Comparison of ENCODE assay signal across 20 cellular contexts in the genomic region with DNA sequence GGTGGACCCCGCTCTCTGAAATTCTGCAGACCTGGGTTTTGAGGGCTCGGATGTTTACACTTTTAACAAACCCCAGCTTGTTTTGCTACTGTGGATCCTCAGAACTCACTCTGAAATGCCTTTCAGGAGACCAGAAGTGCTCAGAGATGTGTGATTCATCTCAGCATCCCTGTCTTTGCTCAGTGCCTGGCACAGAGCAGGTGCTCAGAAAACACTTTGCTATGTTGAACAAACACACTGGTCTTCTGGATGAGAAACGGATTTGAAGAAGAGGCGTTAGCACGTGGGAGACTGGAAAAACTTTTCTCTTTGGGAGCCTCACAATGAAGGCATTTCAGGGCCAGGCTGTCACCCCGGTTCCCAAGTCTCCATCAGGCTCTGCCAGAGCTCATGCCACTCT.
"Had no signal": no experiment of that assay in that cellular context is flagged by ENCODE, and none has a peak within 500 bp of the region (broad histone marks: within the 10 kb centered on the region; RNA-seq: fewer than 3 reads in every experiment).

No MANE protein-coding gene starts in this region.

- H3K4me3 ChIP-seq: dorsolateral prefrontal cortex, prostate gland, skin epidermis had no signal

- H3K9me3 Mint-ChIP-seq: activated naive CD8-positive, alpha-beta T cell treated with anti-CD3 and anti-CD28 coated beads, Interleukin-2, amount 50 U/mL, for 24 hours; activated T-helper 17 cell treated with anti-CD3 and anti-CD28 coated beads, Interleukin-2, amount 50 U/mL, for 72 hours; endodermal cell; neural crest cell had no signal

- H3K27ac ChIP-seq: dorsolateral prefrontal cortex, prostate gland had no signal

- H3K27ac Mint-ChIP-seq: activated naive CD8-positive, alpha-beta T cell treated with anti-CD3 and anti-CD28 coated beads, Interleukin-2, amount 50 U/mL, for 24 hours; activated T-helper 17 cell treated with anti-CD3 and anti-CD28 coated beads, Interleukin-2, amount 50 U/mL, for 72 hours; endodermal cell had no signal

- H3K27me3 Mint-ChIP-seq: activated naive CD8-positive, alpha-beta T cell treated with anti-CD3 and anti-CD28 coated beads, Interleukin-2, amount 50 U/mL, for 24 hours; activated T-helper 17 cell treated with anti-CD3 and anti-CD28 coated beads, Interleukin-2, amount 50 U/mL, for 72 hours had no signal

- DNase-seq: activated CD4-positive, alpha-beta T cell treated with anti-CD3 and anti-CD28 coated beads, Interleukin-2, amount 50 U/mL, for 48 hours; activated CD4-positive, CD25-positive, alpha-beta regulatory T cell treated with anti-CD3 and anti-CD28 coated beads, Interleukin-2, amount 50 U/mL, for 72 hours; activated naive CD4-positive, alpha-beta T cell treated with Interleukin-2 at 50 U/mL for 16 hours; activated naive CD8-positive, alpha-beta T cell treated with anti-CD3 and anti-CD28 coated beads, Interleukin-2, amount 50 U/mL, for 24 hours; aorta; endodermal cell; erythroblast; hippocampal formation; kidney glomerular epithelial cell; right cardiac atrium; stimulated activated CD4-positive, alpha-beta T cell treated with anti-CD3 and anti-CD28 coated beads, Interleukin-15, amount 100 ng/mL, for 24 hours; stimulated activated CD4-positive, alpha-beta T cell treated with anti-CD3 and anti-CD28 coated beads, Interleukin-4, amount 100 ng/mL, for 1 hour; stimulated activated naive CD4-positive, alpha-beta T cell; T-helper 9 cell; trophoblast cell had no signal

- H3K36me3 ChIP-seq: prostate gland had no signal

- ATAC-seq: activated naive CD8-positive, alpha-beta T cell treated with anti-CD3 and anti-CD28 coated beads, Interleukin-2, amount 50 U/mL, for 24 hours; activated T-helper 17 cell treated with anti-CD3 and anti-CD28 coated beads, Interleukin-2, amount 50 U/mL, for 72 hours; right cardiac atrium had no signal

- H3K9me3 ChIP-seq: prostate gland had no signal

- H3K4me3 Mint-ChIP-seq: activated naive CD8-positive, alpha-beta T cell treated with anti-CD3 and anti-CD28 coated beads, Interleukin-2, amount 50 U/mL, for 24 hours; activated T-helper 17 cell treated with anti-CD3 and anti-CD28 coated beads, Interleukin-2, amount 50 U/mL, for 72 hours; endodermal cell; neural crest cell had no signal
